Comparison of ENCODE assay signal across 22 cellular contexts in genomic region chr20:64114356-64114971, GRCh38. TPM values are rescaled to one million over a fixed set of nuclear protein-coding genes. Genes with fewer than 3 reads are reported as not detected.
DNase-seq lines count a peak whose midpoint lies in the region; ATAC-seq and TF ChIP-seq lines count a peak whose summit lies in the region.
"Had no signal": no experiment of that assay in that cellular context is flagged by ENCODE, and none has a peak within 500 bp of the region (broad histone marks: within the 10 kb centered on the region; RNA-seq: fewer than 3 reads in every experiment).

No MANE protein-coding gene starts in this region.

- H3K27me3 ChIP-seq in RWPE2 (ENCODE audit: insufficient read depth, poor library complexity, severe bottlenecking), result no peaks in the 10 kb centered on the region
- H3K27me3 ChIP-seq in stomach, result peaks cover 0 to 4% (median 0%) of the 10 kb centered on the region in 3 donors
- H3K27me3 ChIP-seq: uterus had no signal

- TF ChIP-seq POLR2A in stomach (IDR thresholded peaks at IDR 0.05), result no peak

- no peaks in the 10 kb centered on the region for H3K9me3 ChIP-seq in RWPE2 (ENCODE audit: severe bottlenecking)
- no peaks in the 10 kb centered on the region for H3K9me3 ChIP-seq in stomach
- H3K9me3 ChIP-seq: uterus had no signal

- 69 to 79% (median 69%) methylated on average over 11 to 14 of the region's 14 CpGs for WGBS in stomach, 5 donors

- no peak for ATAC-seq in RWPE2 (ENCODE audit: low read depth)
- ATAC-seq in GM18517 (IDR thresholded peaks at IDR 0.05; ENCODE audit: unreplicated experiment), result no peak
- ATAC-seq: stimulated activated naive CD8-positive, alpha-beta T cell treated with anti-CD3 and anti-CD28 coated beads, Interleukin-15, amount 100 ng/mL, for 72 hours had no signal

- H3K27ac ChIP-seq in RWPE2 (ENCODE audit: poor library complexity, severe bottlenecking) (no peak overlapping the region), stomach (no peak overlapping the region)
- H3K27ac ChIP-seq: C4-2B, KMS-11, uterus had no signal

- TF ChIP-seq CTCF in RWPE2 (IDR thresholded peaks at IDR 0.05; ENCODE audit: poor library complexity, severe bottlenecking) (no peak), stomach (IDR thresholded peaks at IDR 0.05) (no peak)

- H3K36me3 ChIP-seq in RWPE2 (ENCODE audit: low read depth), result no peaks in the 10 kb centered on the region
- no peaks in the 10 kb centered on the region for H3K36me3 ChIP-seq in stomach
- H3K36me3 ChIP-seq: uterus had no signal

- TF ChIP-seq EP300 in stomach (IDR thresholded peaks at IDR 0.05), result no peak

- DNase-seq in activated effector memory CD4-positive, alpha-beta T cell treated with anti-CD3 and anti-CD28 coated beads, Interleukin-2, amount 50 U/mL, for 16 hours, result peak; percentile 53
- no peak for DNase-seq in activated effector memory CD4-positive, alpha-beta T cell treated with Interleukin-2 at 50 U/mL for 16 hours
- DNase-seq in RWPE2 (ENCODE audit: low spot score) (peak; percentile 82), islet precursor cell (peak; percentile 44), stomach (peak; percentile 13), OCI-M2 (lab: John Stamatoyannopoulos, UW; ENCODE audit: unreplicated experiment) (no peak), kidney glomerular epithelial cell (lab: John Stamatoyannopoulos, UW) (no peak)
- DNase-seq: ACHN; amniotic stem cell; HFFc6; NCI-H2171; NCI-H524 treated with DMSO at 0.1 percent for 48 hours; stimulated activated CD4-positive, alpha-beta T cell treated with anti-CD3 and anti-CD28 coated beads, Interleukin-4, amount 100 ng/mL, for 24 hours; uterus had no signal

- H3K4me3 ChIP-seq in RWPE2 (ENCODE audit: severe bottlenecking) (no peak overlapping the region), stomach (no peak overlapping the region)
- H3K4me3 ChIP-seq: uterus had no signal

- intact Hi-C loops in stomach (cut with DNase I; ENCODE audit: low total_unique reads), result no loop called here

- H3K4me1 ChIP-seq in RWPE2 (ENCODE audit: insufficient read depth, poor library complexity, severe bottlenecking) (no peaks in the 10 kb centered on the region), stomach (no peaks in the 10 kb centered on the region)
- H3K4me1 ChIP-seq: uterus had no signal

RNA-seq across cellular contexts. Expression of gene NPBWR2, which starts 7.1 kb away (rescaled TPM):
- total RNA-seq in stomach, result not detected
- not detected for polyA plus RNA-seq in stomach
- total RNA-seq: bronchial epithelial cell, HFFc6, mononuclear cell, neural crest cell, pulmonary artery endothelial cell, uterus had no signal

RNA-seq across cellular contexts. Expression of gene LKAAEAR1, which starts 30.3 kb away (rescaled TPM):
- total RNA-seq in stomach, result not detected
- under 1 TPM in 1 of 3 donors, not detected in 2; 0.23 TPM for polyA plus RNA-seq in stomach
- total RNA-seq: bronchial epithelial cell, HFFc6, neural crest cell, pulmonary artery endothelial cell, uterus had no signal

RNA-seq across cellular contexts. Expression of gene OPRL1, which starts 34.6 kb away (rescaled TPM):
- total RNA-seq in stomach, result 1 to 10 TPM in 1 of 5 donors, under 1 TPM in 1, not detected in 3; 0.55 to 4.7 TPM
- polyA plus RNA-seq in stomach, result under 1 TPM in 2 of 3 donors, not detected in 1; 0.18 to 0.25 TPM

RNA-seq across cellular contexts. Expression of gene RGS19, which starts 35.1 kb away (rescaled TPM):
- total RNA-seq in stomach, result 10 to 100 TPM in 1 of 5 donors, 1 to 10 TPM in 1, not detected in 3; 3.1 to 10.1 TPM
- polyA plus RNA-seq in stomach, result 10 to 100 TPM in 2 of 3 donors, 1 to 10 TPM in 1; 8.1 to 17.2 (median 13.1) TPM

RNA-seq across cellular contexts. Expression of gene MYT1, which starts 49.8 kb away (rescaled TPM):
- under 1 TPM in 1 of 5 donors, not detected in 4; 0.55 TPM for total RNA-seq in stomach
- under 1 TPM in 2 of 3 donors, not detected in 1; 0.08 to 0.25 TPM for polyA plus RNA-seq in stomach
- total RNA-seq: bronchial epithelial cell, HFFc6, mononuclear cell, pulmonary artery endothelial cell had no signal

Comparison
In these comparisons a context has a peak if more than half of its experiments do, and no peak if none do; other contexts are left out.
1. DNase-seq: peak in activated effector memory CD4-positive, alpha-beta T cell treated with anti-CD3 and anti-CD28 coated beads, Interleukin-2, amount 50 U/mL, for 16 hours (single experiment), RWPE2 (single experiment), islet precursor cell (single experiment) and stomach (single experiment); none in activated effector memory CD4-positive, alpha-beta T cell treated with Interleukin-2 at 50 U/mL for 16 hours (single experiment), OCI-M2 (single experiment) and kidney glomerular epithelial cell (single experiment).